ENCODE assay signal across 1 cellular context in the genomic region with DNA sequence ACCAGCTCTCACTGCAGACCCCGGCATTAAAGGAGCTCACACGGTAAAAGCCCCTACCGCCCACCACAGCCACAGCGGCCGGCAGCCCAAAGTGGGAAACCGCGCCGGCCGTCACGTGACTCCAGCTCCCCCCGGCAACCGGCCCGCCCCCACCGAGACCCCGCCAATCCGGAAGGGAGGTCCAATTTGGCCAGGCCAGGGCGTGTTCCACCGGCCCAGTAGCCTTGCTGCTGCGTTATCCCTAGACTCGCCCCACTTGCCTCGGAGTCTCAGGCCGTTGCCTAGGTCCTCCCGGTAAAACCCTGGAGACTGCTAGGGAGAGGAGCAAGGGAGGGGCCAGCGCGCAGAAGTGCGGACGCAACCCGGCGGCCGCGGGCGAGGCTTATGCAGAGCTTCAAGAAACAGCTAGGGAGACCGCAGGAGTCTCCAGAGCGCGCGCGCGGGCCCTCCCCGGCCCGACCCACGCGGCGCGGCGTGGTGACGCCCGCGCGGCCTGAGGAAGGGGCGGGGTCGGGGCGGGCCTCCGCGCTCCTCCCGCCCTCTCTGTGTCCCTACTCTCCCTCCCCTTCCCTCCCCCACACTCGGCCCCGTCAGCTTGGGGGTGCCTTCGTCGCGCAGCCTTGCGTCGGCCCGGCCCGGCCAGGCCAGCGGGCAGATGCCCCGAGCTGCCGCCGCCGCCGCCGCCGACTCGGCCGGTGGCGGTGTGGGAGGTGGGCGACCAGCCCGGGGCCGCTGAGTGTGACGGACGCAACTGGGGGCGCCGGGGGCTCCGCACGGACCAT.
A peak's percentile ranks its signal among the peaks of the same experiment; 100 is the strongest.
TF ChIP-seq lines count a peak whose summit lies in the region.

A gene with protein sequence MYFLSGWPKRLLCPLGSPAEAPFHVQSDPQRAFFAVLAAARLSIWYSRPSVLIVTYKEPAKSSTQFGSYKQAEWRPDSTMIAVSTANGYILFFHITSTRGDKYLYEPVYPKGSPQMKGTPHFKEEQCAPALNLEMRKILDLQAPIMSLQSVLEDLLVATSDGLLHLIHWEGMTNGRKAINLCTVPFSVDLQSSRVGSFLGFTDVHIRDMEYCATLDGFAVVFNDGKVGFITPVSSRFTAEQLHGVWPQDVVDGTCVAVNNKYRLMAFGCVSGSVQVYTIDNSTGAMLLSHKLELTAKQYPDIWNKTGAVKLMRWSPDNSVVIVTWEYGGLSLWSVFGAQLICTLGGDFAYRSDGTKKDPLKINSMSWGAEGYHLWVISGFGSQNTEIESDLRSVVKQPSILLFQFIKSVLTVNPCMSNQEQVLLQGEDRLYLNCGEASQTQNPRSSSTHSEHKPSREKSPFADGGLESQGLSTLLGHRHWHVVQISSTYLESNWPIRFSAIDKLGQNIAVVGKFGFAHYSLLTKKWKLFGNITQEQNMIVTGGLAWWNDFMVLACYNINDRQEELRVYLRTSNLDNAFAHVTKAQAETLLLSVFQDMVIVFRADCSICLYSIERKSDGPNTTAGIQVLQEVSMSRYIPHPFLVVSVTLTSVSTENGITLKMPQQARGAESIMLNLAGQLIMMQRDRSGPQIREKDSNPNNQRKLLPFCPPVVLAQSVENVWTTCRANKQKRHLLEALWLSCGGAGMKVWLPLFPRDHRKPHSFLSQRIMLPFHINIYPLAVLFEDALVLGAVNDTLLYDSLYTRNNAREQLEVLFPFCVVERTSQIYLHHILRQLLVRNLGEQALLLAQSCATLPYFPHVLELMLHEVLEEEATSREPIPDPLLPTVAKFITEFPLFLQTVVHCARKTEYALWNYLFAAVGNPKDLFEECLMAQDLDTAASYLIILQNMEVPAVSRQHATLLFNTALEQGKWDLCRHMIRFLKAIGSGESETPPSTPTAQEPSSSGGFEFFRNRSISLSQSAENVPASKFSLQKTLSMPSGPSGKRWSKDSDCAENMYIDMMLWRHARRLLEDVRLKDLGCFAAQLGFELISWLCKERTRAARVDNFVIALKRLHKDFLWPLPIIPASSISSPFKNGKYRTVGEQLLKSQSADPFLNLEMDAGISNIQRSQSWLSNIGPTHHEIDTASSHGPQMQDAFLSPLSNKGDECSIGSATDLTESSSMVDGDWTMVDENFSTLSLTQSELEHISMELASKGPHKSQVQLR (N-terminal part only) (plus strand): TSS at position 578 of the 782 bp plus-strand sequence. CDS start 203 bp downstream, at position 781.

TF ChIP-seq in H1, 55 proteins besides CTCF, POLR2A, EP300 and RAD21:
- TF ChIP-seq PHF8 (conservative IDR thresholded peaks at IDR 0.05; ENCODE audit: low read depth, low read length) (peak; percentile 68), TAF1 (IDR thresholded peaks at IDR 0.05; ENCODE audit: low read depth, low read length) (peak; percentile 82), CREB1 (IDR thresholded peaks at IDR 0.05) (peak; percentile 88), TBP (IDR thresholded peaks at IDR 0.05; ENCODE audit: low read depth, low read length) (peak; percentile 81), MAFK (IDR thresholded peaks at IDR 0.05; ENCODE audit: low read depth, low read length) (no peak), POLR2AphosphoS5 (IDR thresholded peaks at IDR 0.05; ENCODE audit: low read depth, low read length) (peak; percentile 85), ASH2L (IDR thresholded peaks at IDR 0.05; ENCODE audit: low read length) (peak; percentile 10), FOSL1 (IDR thresholded peaks at IDR 0.05; ENCODE audit: insufficient read depth, low read depth, low read length) (no peak), GTF2F1 (IDR thresholded peaks at IDR 0.05; ENCODE audit: borderline replicate concordance, low read depth, low read length) (0 out of 2 replicates have a peak, but pooled peaks have one; percentile 36), BACH1 (IDR thresholded peaks at IDR 0.05; ENCODE audit: low read length) (peak; percentile 74), TAF7 (optimal IDR thresholded peaks at IDR 0.05; ENCODE audit: borderline replicate concordance, low read depth, low read length) (peak; percentile 76), SIN3A (conservative IDR thresholded peaks at IDR 0.05 in 1 of 2, IDR thresholded peaks at IDR 0.05 in 1 of 2; ENCODE audit: low read depth in 1 of 2, low read length in 2 of 2) (0 out of 4 replicates have a peak, but pooled peaks of 1 of the 2 experiments have one; percentile 19), HDAC2 (IDR thresholded peaks at IDR 0.05; ENCODE audit: borderline replicate concordance in 1 of 2, low read depth in 2 of 2, low read length in 2 of 2) (peak in 1 of 2 experiments; percentile 5; a peak in 1 of 4 replicates), CBX8 (IDR thresholded peaks at IDR 0.05; ENCODE audit: borderline replicate concordance, low read depth, low read length) (no peak)
- TF ChIP-seq, protein P1, sequence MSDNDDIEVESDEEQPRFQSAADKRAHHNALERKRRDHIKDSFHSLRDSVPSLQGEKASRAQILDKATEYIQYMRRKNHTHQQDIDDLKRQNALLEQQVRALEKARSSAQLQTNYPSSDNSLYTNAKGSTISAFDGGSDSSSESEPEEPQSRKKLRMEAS (IDR thresholded peaks at IDR 0.05), result no peak
- TF ChIP-seq, protein P2, sequence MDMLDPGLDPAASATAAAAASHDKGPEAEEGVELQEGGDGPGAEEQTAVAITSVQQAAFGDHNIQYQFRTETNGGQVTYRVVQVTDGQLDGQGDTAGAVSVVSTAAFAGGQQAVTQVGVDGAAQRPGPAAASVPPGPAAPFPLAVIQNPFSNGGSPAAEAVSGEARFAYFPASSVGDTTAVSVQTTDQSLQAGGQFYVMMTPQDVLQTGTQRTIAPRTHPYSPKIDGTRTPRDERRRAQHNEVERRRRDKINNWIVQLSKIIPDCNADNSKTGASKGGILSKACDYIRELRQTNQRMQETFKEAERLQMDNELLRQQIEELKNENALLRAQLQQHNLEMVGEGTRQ (IDR thresholded peaks at IDR 0.05; ENCODE audit: low read length), result peak; percentile 82
- TF ChIP-seq, protein P3, sequence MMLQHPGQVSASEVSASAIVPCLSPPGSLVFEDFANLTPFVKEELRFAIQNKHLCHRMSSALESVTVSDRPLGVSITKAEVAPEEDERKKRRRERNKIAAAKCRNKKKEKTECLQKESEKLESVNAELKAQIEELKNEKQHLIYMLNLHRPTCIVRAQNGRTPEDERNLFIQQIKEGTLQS (IDR thresholded peaks at IDR 0.05; ENCODE audit: insufficient read depth, low read depth, low read length), result 0 out of 2 replicates have a peak, but pooled peaks have one; percentile 47
